ENCODE assay signal across 1 cellular context in the genomic region with DNA sequence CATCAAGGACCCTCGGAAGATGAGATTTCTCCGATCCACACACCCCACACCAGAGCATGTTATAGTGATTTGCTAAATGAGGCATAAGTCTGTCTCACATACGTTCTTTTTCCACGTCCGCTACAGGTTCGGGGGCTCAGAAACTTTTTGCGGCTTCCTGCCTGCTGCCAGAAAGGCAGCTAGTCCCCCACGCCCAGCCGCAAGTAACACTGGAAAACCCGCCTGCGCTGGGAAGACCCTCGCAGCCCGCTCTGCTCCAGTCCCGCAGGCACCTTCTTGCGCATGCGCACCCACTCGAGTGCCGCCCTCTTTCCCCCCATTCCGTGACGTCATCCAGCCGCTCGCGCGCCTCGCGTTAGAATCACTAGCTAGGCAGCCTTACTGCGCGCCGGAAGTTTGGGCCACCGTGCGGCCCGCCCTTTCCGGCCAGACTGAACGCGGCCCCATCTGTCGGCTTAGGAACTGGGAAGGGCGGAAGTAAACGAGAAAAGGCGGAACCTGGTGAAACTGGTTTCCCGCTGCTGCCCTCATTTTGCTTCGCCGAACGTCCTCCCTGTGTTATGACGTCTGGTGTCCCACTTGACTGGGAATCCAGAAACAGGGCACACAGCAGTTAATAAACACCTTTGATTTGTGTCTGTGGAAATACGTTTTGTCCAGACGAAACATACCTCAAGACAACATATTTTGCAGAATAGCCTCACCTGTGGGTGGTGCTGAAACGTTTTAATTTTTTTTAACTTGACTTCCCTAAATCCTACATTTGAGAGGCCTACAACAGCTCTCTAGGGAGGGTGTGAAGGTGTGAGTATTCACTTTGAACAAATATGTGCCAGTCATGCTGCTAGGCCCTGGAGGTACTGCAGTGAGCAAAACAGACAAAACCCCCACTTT.
A peak's percentile ranks its signal among the peaks of the same experiment; 100 is the strongest.
TF ChIP-seq lines count a peak whose summit lies in the region.

A gene (minus strand): TSS at position 284 of the 894 bp plus-strand sequence. CDS start 925 bp downstream, outside the sequence.

TF ChIP-seq in SK-N-SH, 30 proteins besides CTCF, POLR2A, EP300 and RAD21 (continued from another document):
- TF ChIP-seq, protein P1, sequence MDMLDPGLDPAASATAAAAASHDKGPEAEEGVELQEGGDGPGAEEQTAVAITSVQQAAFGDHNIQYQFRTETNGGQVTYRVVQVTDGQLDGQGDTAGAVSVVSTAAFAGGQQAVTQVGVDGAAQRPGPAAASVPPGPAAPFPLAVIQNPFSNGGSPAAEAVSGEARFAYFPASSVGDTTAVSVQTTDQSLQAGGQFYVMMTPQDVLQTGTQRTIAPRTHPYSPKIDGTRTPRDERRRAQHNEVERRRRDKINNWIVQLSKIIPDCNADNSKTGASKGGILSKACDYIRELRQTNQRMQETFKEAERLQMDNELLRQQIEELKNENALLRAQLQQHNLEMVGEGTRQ (IDR thresholded peaks at IDR 0.05; ENCODE audit: borderline replicate concordance, low read depth, low read length), result no peak
- no peak for TF ChIP-seq RCOR1 (IDR thresholded peaks at IDR 0.05; ENCODE audit: low read length)
- TF ChIP-seq, protein P2, sequence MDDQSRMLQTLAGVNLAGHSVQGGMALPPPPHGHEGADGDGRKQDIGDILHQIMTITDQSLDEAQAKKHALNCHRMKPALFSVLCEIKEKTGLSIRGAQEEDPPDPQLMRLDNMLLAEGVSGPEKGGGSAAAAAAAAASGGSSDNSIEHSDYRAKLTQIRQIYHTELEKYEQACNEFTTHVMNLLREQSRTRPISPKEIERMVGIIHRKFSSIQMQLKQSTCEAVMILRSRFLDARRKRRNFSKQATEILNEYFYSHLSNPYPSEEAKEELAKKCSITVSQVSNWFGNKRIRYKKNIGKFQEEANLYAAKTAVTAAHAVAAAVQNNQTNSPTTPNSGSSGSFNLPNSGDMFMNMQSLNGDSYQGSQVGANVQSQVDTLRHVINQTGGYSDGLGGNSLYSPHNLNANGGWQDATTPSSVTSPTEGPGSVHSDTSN (IDR thresholded peaks at IDR 0.05), result no peak
- peak; percentile 72; the same call in 1 of the 2 replicates for TF ChIP-seq SIN3A (IDR thresholded peaks at IDR 0.05; ENCODE audit: borderline replicate concordance, low read depth, low read length)
- no peak for TF ChIP-seq SMC3 (IDR thresholded peaks at IDR 0.05; ENCODE audit: low read depth, low read length)
- TF ChIP-seq NFIC (IDR thresholded peaks at IDR 0.05; ENCODE audit: borderline replicate concordance), result no peak
- TF ChIP-seq MEF2A (IDR thresholded peaks at IDR 0.05; ENCODE audit: borderline replicate concordance, low read depth), result no peak
- TF ChIP-seq TEAD4 (IDR thresholded peaks at IDR 0.05; ENCODE audit: borderline replicate concordance, insufficient read depth), result no peak
- TF ChIP-seq, protein P3, sequence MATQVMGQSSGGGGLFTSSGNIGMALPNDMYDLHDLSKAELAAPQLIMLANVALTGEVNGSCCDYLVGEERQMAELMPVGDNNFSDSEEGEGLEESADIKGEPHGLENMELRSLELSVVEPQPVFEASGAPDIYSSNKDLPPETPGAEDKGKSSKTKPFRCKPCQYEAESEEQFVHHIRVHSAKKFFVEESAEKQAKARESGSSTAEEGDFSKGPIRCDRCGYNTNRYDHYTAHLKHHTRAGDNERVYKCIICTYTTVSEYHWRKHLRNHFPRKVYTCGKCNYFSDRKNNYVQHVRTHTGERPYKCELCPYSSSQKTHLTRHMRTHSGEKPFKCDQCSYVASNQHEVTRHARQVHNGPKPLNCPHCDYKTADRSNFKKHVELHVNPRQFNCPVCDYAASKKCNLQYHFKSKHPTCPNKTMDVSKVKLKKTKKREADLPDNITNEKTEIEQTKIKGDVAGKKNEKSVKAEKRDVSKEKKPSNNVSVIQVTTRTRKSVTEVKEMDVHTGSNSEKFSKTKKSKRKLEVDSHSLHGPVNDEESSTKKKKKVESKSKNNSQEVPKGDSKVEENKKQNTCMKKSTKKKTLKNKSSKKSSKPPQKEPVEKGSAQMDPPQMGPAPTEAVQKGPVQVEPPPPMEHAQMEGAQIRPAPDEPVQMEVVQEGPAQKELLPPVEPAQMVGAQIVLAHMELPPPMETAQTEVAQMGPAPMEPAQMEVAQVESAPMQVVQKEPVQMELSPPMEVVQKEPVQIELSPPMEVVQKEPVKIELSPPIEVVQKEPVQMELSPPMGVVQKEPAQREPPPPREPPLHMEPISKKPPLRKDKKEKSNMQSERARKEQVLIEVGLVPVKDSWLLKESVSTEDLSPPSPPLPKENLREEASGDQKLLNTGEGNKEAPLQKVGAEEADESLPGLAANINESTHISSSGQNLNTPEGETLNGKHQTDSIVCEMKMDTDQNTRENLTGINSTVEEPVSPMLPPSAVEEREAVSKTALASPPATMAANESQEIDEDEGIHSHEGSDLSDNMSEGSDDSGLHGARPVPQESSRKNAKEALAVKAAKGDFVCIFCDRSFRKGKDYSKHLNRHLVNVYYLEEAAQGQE (IDR thresholded peaks at IDR 0.05; ENCODE audit: low read depth, low read length), result no peak
- TF ChIP-seq, protein P4, sequence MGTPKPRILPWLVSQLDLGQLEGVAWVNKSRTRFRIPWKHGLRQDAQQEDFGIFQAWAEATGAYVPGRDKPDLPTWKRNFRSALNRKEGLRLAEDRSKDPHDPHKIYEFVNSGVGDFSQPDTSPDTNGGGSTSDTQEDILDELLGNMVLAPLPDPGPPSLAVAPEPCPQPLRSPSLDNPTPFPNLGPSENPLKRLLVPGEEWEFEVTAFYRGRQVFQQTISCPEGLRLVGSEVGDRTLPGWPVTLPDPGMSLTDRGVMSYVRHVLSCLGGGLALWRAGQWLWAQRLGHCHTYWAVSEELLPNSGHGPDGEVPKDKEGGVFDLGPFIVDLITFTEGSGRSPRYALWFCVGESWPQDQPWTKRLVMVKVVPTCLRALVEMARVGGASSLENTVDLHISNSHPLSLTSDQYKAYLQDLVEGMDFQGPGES (IDR thresholded peaks at IDR 0.05; ENCODE audit: low read depth, low read length), result no peak
- peak; percentile 66; the same call in 1 of the 2 replicates for TF ChIP-seq YY1 (IDR thresholded peaks at IDR 0.05; ENCODE audit: low read depth)
- TF ChIP-seq EZH2phosphoT487 (IDR thresholded peaks at IDR 0.05; ENCODE audit: borderline replicate concordance, low read depth), result no peak
- peak; percentile 96 for TF ChIP-seq GABPA (IDR thresholded peaks at IDR 0.05; ENCODE audit: low read depth)
TF ChIP-seq in SK-N-SH: peak in this region for 13.
